8 cellular contexts compared by ENCODE assay signal in genomic region chr9:4297795-4298254, GRCh38. TPM values are rescaled to one million over a fixed set of nuclear protein-coding genes. Genes with fewer than 3 reads are reported as not detected.
DNase-seq lines count a peak whose midpoint lies in the region; ATAC-seq and TF ChIP-seq lines count a peak whose summit lies in the region.

No MANE protein-coding gene starts in this region.

- TF ChIP-seq POLR2A in Peyer's patch (IDR thresholded peaks at IDR 0.05), result peak in 1 of 2 donors; percentile 12

- no peaks in the 10 kb centered on the region for H3K36me3 ChIP-seq in Peyer's patch

- peak overlapping the region; percentile 97 for H3K4me3 Mint-ChIP-seq in activated naive CD8-positive, alpha-beta T cell treated with anti-CD3 and anti-CD28 coated beads, Interleukin-2, amount 10 ng/mL, durations not matched to agents 7 days and 5 days

- H3K36me3 Mint-ChIP-seq in activated naive CD8-positive, alpha-beta T cell treated with anti-CD3 and anti-CD28 coated beads, Interleukin-2, amount 10 ng/mL, durations not matched to agents 7 days and 5 days, result no peaks in the 10 kb centered on the region

- H3K27me3 ChIP-seq in Peyer's patch, result no peaks in the 10 kb centered on the region

- ATAC-seq in GM18498 (IDR thresholded peaks at IDR 0.05; ENCODE audit: unreplicated experiment), result peak; percentile 51
- peak; percentile 47 for ATAC-seq in HG03064 (IDR thresholded peaks at IDR 0.05; ENCODE audit: low read depth, unreplicated experiment)
- ATAC-seq in activated naive CD8-positive, alpha-beta T cell treated with anti-CD3 and anti-CD28 coated beads, Interleukin-2, amount 10 ng/mL, durations not matched to agents 7 days and 5 days (ENCODE audit: low read depth), result peak; percentile 52
- ATAC-seq in omental fat pad (ENCODE audit: low FRiP score), result peak; percentile 19

- peaks cover 29% of the 10 kb centered on the region for H3K27me3 Mint-ChIP-seq in activated naive CD8-positive, alpha-beta T cell treated with anti-CD3 and anti-CD28 coated beads, Interleukin-2, amount 10 ng/mL, durations not matched to agents 7 days and 5 days

- H3K4me3 ChIP-seq in Peyer's patch, result peak overlapping the region; percentile 48 to 86 (median 70)

- TF ChIP-seq CTCF in Peyer's patch (IDR thresholded peaks at IDR 0.05), result no peak
- TF ChIP-seq CTCF in omental fat pad (IDR thresholded peaks at IDR 0.05), result no peak

- intact Hi-C loops in head of caudate nucleus (cut with DNase I), result loop anchor here (2.0 kb wide), 1 partner anchor 41 kb away; no protein-coding TSS in a partner anchor

- DNase-seq in 8988T (peak; percentile 24), Peyer's patch (peak; percentile 39 to 75 (median 75)), head of caudate nucleus (peak in 40 of 42 donors; percentile 11 to 77 (median 46)), omental fat pad (ENCODE audit: low spot score) (peak; percentile 32), NCI-H2029 treated with DMSO at 0.1 percent for 48 hours (lab: John Stamatoyannopoulos, UW) (no peak)
- DNase-seq in activated naive CD8-positive, alpha-beta T cell treated with anti-CD3 and anti-CD28 coated beads, Interleukin-2, amount 10 ng/mL, durations not matched to agents 7 days and 5 days, result peak; percentile 67

- H3K27ac Mint-ChIP-seq in activated naive CD8-positive, alpha-beta T cell treated with anti-CD3 and anti-CD28 coated beads, Interleukin-2, amount 10 ng/mL, durations not matched to agents 7 days and 5 days, result peak overlapping the region; percentile 78

- POLR2A ChIA-PET in activated naive CD8-positive, alpha-beta T cell treated with anti-CD3 and anti-CD28 coated beads, Interleukin-2, amount 10 ng/mL, durations not matched to agents 7 days and 5 days (lab: Charles Lee), result interaction anchor here (1.1 to 2.0 kb wide), 3 partner anchors 55 to 771 kb away, joined by 3 to 5 read pairs (median 5); partner anchors contain the start of gene RFX3

- no peaks in the 10 kb centered on the region for H3K9me3 Mint-ChIP-seq in activated naive CD8-positive, alpha-beta T cell treated with anti-CD3 and anti-CD28 coated beads, Interleukin-2, amount 10 ng/mL, durations not matched to agents 7 days and 5 days

- H3K4me1 Mint-ChIP-seq in activated naive CD8-positive, alpha-beta T cell treated with anti-CD3 and anti-CD28 coated beads, Interleukin-2, amount 10 ng/mL, durations not matched to agents 7 days and 5 days, result peaks cover 8% of the 10 kb centered on the region

- peaks cover 0 to 15% (median 0%) of the 10 kb centered on the region in 4 donors for H3K4me1 ChIP-seq in Peyer's patch

- no peaks in the 10 kb centered on the region for H3K9me3 ChIP-seq in Peyer's patch

- H3K27ac ChIP-seq in Peyer's patch, result peak overlapping the region; percentile 77 to 94 (median 80)

RNA-seq across cellular contexts. Expression of gene GLIS3, which starts 2.0 kb away (rescaled TPM):
- total RNA-seq in Peyer's patch (10 to 100 TPM; 24.2 to 50.1 (median 38.3) TPM), omental fat pad (10 to 100 TPM; 26.9 to 90.8 (median 44.9) TPM)
- total RNA-seq in activated naive CD8-positive, alpha-beta T cell treated with anti-CD3 and anti-CD28 coated beads, Interleukin-2, amount 10 ng/mL, durations not matched to agents 7 days and 5 days, result 1 to 10 TPM in 1 of 2 experiments, under 1 TPM in 1; 0.74 to 1.3 TPM

Comparison
In these comparisons a context has a peak if more than half of its experiments do, and no peak if none do; other contexts are left out.
1. RNA of gene GLIS3, which starts 2.0 kb away (total RNA-seq): 26.9 to 90.8 TPM in omental fat pad and 24.2 to 50.1 TPM in Peyer's patch; 0.74 to 1.3 TPM in activated naive CD8-positive, alpha-beta T cell treated with anti-CD3 and anti-CD28 coated beads, Interleukin-2, amount 10 ng/mL, durations not matched to agents 7 days and 5 days; every median in the first group is over 10 times any median in the second.
2. Peak in every context shown above with its lines, with median percentiles within 50 percentile points of each other: ATAC-seq.